In genomic region chr12:105226219-105226618, GRCh38 we compare ENCODE assay signal across 8 cellular contexts. TPM values are rescaled to one million over a fixed set of nuclear protein-coding genes. Genes with fewer than 3 reads are reported as not detected.
DNase-seq lines count a peak whose midpoint lies in the region; ATAC-seq and TF ChIP-seq lines count a peak whose summit lies in the region.

No MANE protein-coding gene starts in this region.

- no peaks in the 10 kb centered on the region for H3K27me3 ChIP-seq in BJ (ENCODE audit: control insufficient read depth, insufficient read depth, low read length)

- H3K36me3 Mint-ChIP-seq in HFFc6 (ENCODE audit: low read depth): peaks cover 89% of the 10 kb centered on the region
- peaks cover 41% of the 10 kb centered on the region for H3K36me3 Mint-ChIP-seq in activated CD4-positive, alpha-beta memory T cell treated with anti-CD3 and anti-CD28 coated beads for 36 hours

- TF ChIP-seq CTCF in BJ (IDR thresholded peaks at IDR 0.05; ENCODE audit: insufficient read depth, low read depth, low read length): no peak
- TF ChIP-seq CTCF in HFFc6 (IDR thresholded peaks at IDR 0.05): peak; percentile 17; the same call in 1 of the 2 replicates

- H3K27ac Mint-ChIP-seq in HFFc6: peak overlapping the region; percentile 92
- H3K27ac Mint-ChIP-seq in activated CD4-positive, alpha-beta memory T cell treated with anti-CD3 and anti-CD28 coated beads for 36 hours: no peak overlapping the region

- intact Hi-C loops in activated CD4-positive, alpha-beta memory T cell treated with anti-CD3 and anti-CD28 coated beads for 36 hours (cut with micrococcal nuclease): loop anchor here (5.0 kb wide), 3 partner anchors 51 to 156 kb away; no protein-coding TSS in a partner anchor
- intact Hi-C loops in Right ventricle myocardium inferior (cut with DNase I) (no loop called here), sciatic nerve (cut with DNase I) (no loop called here)

- peaks cover 15% of the 10 kb centered on the region for H3K36me3 ChIP-seq in BJ (ENCODE audit: control insufficient read depth, insufficient read depth, low read length)

- no peak overlapping the region for H3K4me3 ChIP-seq in BJ (ENCODE audit: low read depth, low read length)

- H3K4me1 Mint-ChIP-seq in HFFc6 (ENCODE audit: low read depth): peaks cover 99% of the 10 kb centered on the region
- H3K4me1 Mint-ChIP-seq in activated CD4-positive, alpha-beta memory T cell treated with anti-CD3 and anti-CD28 coated beads for 36 hours (ENCODE audit: low read depth): peaks cover 56% of the 10 kb centered on the region

- POLR2A ChIA-PET in BJ (lab: Charles Lee): interaction anchor here (0.5 kb wide), 1 partner anchor 104 kb away, joined by 3 read pairs; the partner anchor contains the start of gene C12orf75
- POLR2A ChIA-PET in activated CD4-positive, alpha-beta memory T cell treated with anti-CD3 and anti-CD28 coated beads for 36 hours (lab: Charles Lee): no interaction called here

- no peaks in the 10 kb centered on the region; the same call in 1 of the 2 replicates for H3K27me3 Mint-ChIP-seq in HFFc6 (ENCODE audit: insufficient read depth)
- no peaks in the 10 kb centered on the region for H3K27me3 Mint-ChIP-seq in activated CD4-positive, alpha-beta memory T cell treated with anti-CD3 and anti-CD28 coated beads for 36 hours

- DNase-seq in BJ (ENCODE audit: low read depth) (peak; percentile 95), HFFc6 (peak; percentile 95), Right ventricle myocardium inferior (ENCODE audit: missing footprints) (no peak), sciatic nerve (ENCODE audit: low spot score) (peak; percentile 79), iPS-NIHi11 (ENCODE audit: low spot score) (no peak), SHP77 (lab: John Stamatoyannopoulos, UW) (no peak)
- DNase-seq in activated CD4-positive, alpha-beta memory T cell treated with anti-CD3 and anti-CD28 coated beads for 36 hours: peak; percentile 38

- peak overlapping the region; percentile 82 for H3K4me3 Mint-ChIP-seq in HFFc6
- H3K4me3 Mint-ChIP-seq in activated CD4-positive, alpha-beta memory T cell treated with anti-CD3 and anti-CD28 coated beads for 36 hours: no peak overlapping the region

- ATAC-seq in Right ventricle myocardium inferior: peak; percentile 86
- ATAC-seq in sciatic nerve: peak; percentile 92
- ATAC-seq in GM21576 (IDR thresholded peaks at IDR 0.05; ENCODE audit: unreplicated experiment): no peak

- CTCF ChIA-PET in BJ (lab: Yijun Ruan, JAX): interaction anchor here (1.1 to 1.6 kb wide), 3 partner anchors 10 to 119 kb away, joined by 3 to 4 read pairs (median 4); no protein-coding TSS in a partner anchor
- CTCF ChIA-PET in activated CD4-positive, alpha-beta memory T cell treated with anti-CD3 and anti-CD28 coated beads for 36 hours (lab: Charles Lee): interaction anchor here (0.6 to 0.8 kb wide), 2 partner anchors 9 to 1048 kb away, joined by 3 read pairs; no protein-coding TSS in a partner anchor

- H3K9me3 Mint-ChIP-seq in HFFc6: no peaks in the 10 kb centered on the region
- no peaks in the 10 kb centered on the region for H3K9me3 Mint-ChIP-seq in activated CD4-positive, alpha-beta memory T cell treated with anti-CD3 and anti-CD28 coated beads for 36 hours

RNA-seq across cellular contexts. Expression of gene APPL2, which starts 9.8 kb away (rescaled TPM):
- polyA plus RNA-seq in BJ (2011; rRNA removed): 58.4 and 59.4 TPM in 2 replicates
- polyA minus RNA-seq in BJ (2011; rRNA and poly(A)+ RNA removed): 49.2 and 55.9 TPM in 2 replicates
- 10 to 100 TPM; 67.9 to 98.4 (median 87.8) TPM for total RNA-seq in HFFc6 (2021; fragmentation: NEBNext Ultra II Directional; extraction: Animal tissue kit (Norgen Biotek cat#: 25700))
- total RNA-seq in activated CD4-positive, alpha-beta memory T cell treated with anti-CD3 and anti-CD28 coated beads for 36 hours: 10 to 100 TPM; 21.4 to 21.5 TPM
- total RNA-seq in Right ventricle myocardium inferior (20.9 TPM), sciatic nerve (53.4 TPM)

Comparison
In these comparisons a context has a peak if more than half of its experiments do, and no peak if none do; other contexts are left out.
1. DNase-seq: peak in BJ (single experiment), HFFc6 (single experiment), activated CD4-positive, alpha-beta memory T cell treated with anti-CD3 and anti-CD28 coated beads for 36 hours (single experiment) and sciatic nerve (single experiment); none in Right ventricle myocardium inferior (single experiment), iPS-NIHi11 (single experiment) and SHP77 (0 of 2).